ENCODE assay signal across 38 cellular contexts in genomic region chr2:111689174-111689573, GRCh38.
"Had no signal": no experiment of that assay in that cellular context is flagged by ENCODE, and none has a peak within 500 bp of the region (broad histone marks: within the 10 kb centered on the region; RNA-seq: fewer than 3 reads in every experiment).

No MANE protein-coding gene starts in this region.

- ATAC-seq: activated CD8-positive, alpha-beta T cell treated with anti-CD3 and anti-CD28 coated beads for 36 hours; activated naive CD4-positive, alpha-beta T cell treated with anti-CD3 and anti-CD28 coated beads, Interleukin-2, amount 50 U/mL, for 72 hours; activated T-cell treated with anti-CD3 and anti-CD28 coated beads, Interleukin-2, amount 50 U/mL, for 4 hours; activated T-cell treated with anti-CD3 and anti-CD28 coated beads, Interleukin-2, amount 50 U/mL, for 72 hours; activated T-helper 17 cell treated with anti-CD3 and anti-CD28 coated beads, Interleukin-2, amount 50 U/mL, for 72 hours; body of pancreas had no signal

- FAIRE-seq: astrocyte, bronchial epithelial cell, TTC549 had no signal

- H3K36me3 ChIP-seq: adrenal gland, cardiac muscle cell had no signal

- H3K4me1 Mint-ChIP-seq: activated B cell treated with CpG ODN at 0.5 μM for 24 hours; activated naive CD8-positive, alpha-beta T cell treated with anti-CD3 and anti-CD28 coated beads for 36 hours; activated T-helper 17 cell treated with anti-CD3 and anti-CD28 coated beads, Interleukin-2, amount 50 U/mL, for 72 hours; central memory CD8-positive, alpha-beta T cell had no signal

- DNase-seq: activated B cell treated with CpG ODN at 0.5 μM for 24 hours; activated CD4-positive, alpha-beta memory T cell treated with anti-CD3 and anti-CD28 coated beads for 36 hours; activated CD4-positive, alpha-beta T cell treated with anti-CD3 and anti-CD28 coated beads for 4 hours; activated CD4-positive, alpha-beta T cell treated with anti-CD3 and anti-CD28 coated beads, Interleukin-2, amount 10 ng/mL, durations not matched to agents 24 days and 14 days; activated CD4-positive, alpha-beta T cell treated with anti-CD3 and anti-CD28 coated beads, Interleukin-2, amount 50 U/mL, for 1 hour; activated CD4-positive, alpha-beta T cell treated with anti-CD3 and anti-CD28 coated beads, Interleukin-2, amount 50 U/mL, for 4 hours; activated CD8-positive, alpha-beta memory T cell treated with anti-CD3 and anti-CD28 coated beads, Interleukin-2, amount 50 U/mL, for 4 hours; activated CD8-positive, alpha-beta T cell treated with anti-CD3 and anti-CD28 coated beads for 36 hours; activated effector memory CD4-positive, alpha-beta T cell treated with anti-CD3 and anti-CD28 coated beads, Interleukin-2, amount 50 U/mL, for 16 hours; activated gamma-delta T cell treated with Interleukin-2 at 50 U/mL for 16 hours; activated naive CD4-positive, alpha-beta T cell; activated naive CD4-positive, alpha-beta T cell treated with anti-CD3 and anti-CD28 coated beads for 36 hours; activated naive CD4-positive, alpha-beta T cell treated with anti-CD3 and anti-CD28 coated beads, Interleukin-2, amount 50 U/mL, for 16 hours; activated naive CD8-positive, alpha-beta T cell treated with anti-CD3 and anti-CD28 coated beads for 36 hours; activated T-cell treated with anti-CD3 and anti-CD28 coated beads for 4 hours; activated T-cell treated with anti-CD3 and anti-CD28 coated beads, Interleukin-2, amount 50 U/mL, for 1 hour; activated T-cell treated with anti-CD3 and anti-CD28 coated beads, Interleukin-2, amount 50 U/mL, for 4 hours; activated T-cell treated with anti-CD3 and anti-CD28 coated beads, Interleukin-2, amount 50 U/mL, for 72 hours; adrenal gland; amniotic stem cell; aorta; body of pancreas; caudate nucleus; cerebellar nuclear complex; T-helper 1 cell; T-helper 2 cell; T-helper 9 cell had no signal

- H3K27me3 ChIP-seq: adrenal gland, body of pancreas, cardiac muscle cell had no signal

- H3K36me3 Mint-ChIP-seq: activated CD4-positive, alpha-beta memory T cell treated with anti-CD3 and anti-CD28 coated beads for 36 hours; activated naive CD4-positive, alpha-beta T cell treated with anti-CD3 and anti-CD28 coated beads, Interleukin-2, amount 50 U/mL, for 72 hours had no signal

- H3K27ac ChIP-seq: adrenal gland, body of pancreas, cardiac muscle cell, VCaP had no signal

- H3K27me3 Mint-ChIP-seq: activated B cell treated with CpG ODN at 0.5 μM for 24 hours; activated naive CD8-positive, alpha-beta T cell treated with anti-CD3 and anti-CD28 coated beads for 36 hours; central memory CD8-positive, alpha-beta T cell had no signal

- H3K4me3 ChIP-seq: adrenal gland, body of pancreas, cardiac muscle cell had no signal

- H3K27ac Mint-ChIP-seq: activated B cell treated with CpG ODN at 0.5 μM for 24 hours; activated CD4-positive, alpha-beta memory T cell treated with anti-CD3 and anti-CD28 coated beads for 36 hours; activated CD4-positive, alpha-beta T cell treated with anti-CD3 and anti-CD28 coated beads, Interleukin-2, amount 10 ng/mL, durations not matched to agents 24 days and 14 days; activated CD8-positive, alpha-beta T cell treated with anti-CD3 and anti-CD28 coated beads for 36 hours; activated naive CD4-positive, alpha-beta T cell treated with anti-CD3 and anti-CD28 coated beads for 36 hours; activated naive CD4-positive, alpha-beta T cell treated with anti-CD3 and anti-CD28 coated beads, Interleukin-2, amount 50 U/mL, for 72 hours; activated naive CD8-positive, alpha-beta T cell treated with anti-CD3 and anti-CD28 coated beads for 36 hours; activated T-cell treated with anti-CD3 and anti-CD28 coated beads, Interleukin-2, amount 50 U/mL, for 72 hours; activated T-helper 1 cell treated with anti-CD3 and anti-CD28 coated beads, Interleukin-12 subunit alpha, Interleukin-12 subunit beta, Interleukin-2, Interleukin-4 antibody, amounts not matched to agents 30 ng/mL and 10 ng/mL and 1 ng/mL, durations not matched to agents 14 hours and 24 hours and 36 hours; activated T-helper 17 cell treated with anti-CD3 and anti-CD28 coated beads, Interleukin-2, amount 50 U/mL, for 72 hours; T-helper 1 cell treated with Interleukin-12 subunit alpha and Interleukin-12 subunit beta and Interleukin-4 antibody, amounts not matched to agents 30 μg/mL and 1 μg/mL, for 36 hours; T-helper 2 cell treated with Interferon-gamma antibody and Interleukin-4, amounts not matched to agents 5 μg/mL and 100 μg/mL, for 36 hours had no signal

- H3K9me3 Mint-ChIP-seq: activated B cell treated with CpG ODN at 0.5 μM for 24 hours; activated CD4-positive, alpha-beta memory T cell treated with anti-CD3 and anti-CD28 coated beads for 36 hours; activated CD4-positive, alpha-beta T cell treated with anti-CD3 and anti-CD28 coated beads, Interleukin-2, amount 10 ng/mL, durations not matched to agents 24 days and 14 days; activated CD8-positive, alpha-beta T cell treated with anti-CD3 and anti-CD28 coated beads for 36 hours; activated naive CD4-positive, alpha-beta T cell treated with anti-CD3 and anti-CD28 coated beads for 36 hours; activated naive CD8-positive, alpha-beta T cell treated with anti-CD3 and anti-CD28 coated beads for 36 hours; activated T-cell treated with anti-CD3 and anti-CD28 coated beads, Interleukin-2, amount 50 U/mL, for 4 hours; activated T-cell treated with anti-CD3 and anti-CD28 coated beads, Interleukin-2, amount 50 U/mL, for 72 hours; activated T-helper 1 cell treated with anti-CD3 and anti-CD28 coated beads, Interleukin-12 subunit alpha, Interleukin-12 subunit beta, Interleukin-2, Interleukin-4 antibody, amounts not matched to agents 30 ng/mL and 10 ng/mL and 1 ng/mL, durations not matched to agents 14 hours and 24 hours and 36 hours; central memory CD8-positive, alpha-beta T cell; T-helper 2 cell treated with Interferon-gamma antibody and Interleukin-4, amounts not matched to agents 5 μg/mL and 100 μg/mL, for 36 hours had no signal

- H3K4me1 ChIP-seq: adrenal gland, body of pancreas had no signal

- H3K4me3 Mint-ChIP-seq: activated B cell treated with CpG ODN at 0.5 μM for 24 hours; activated CD4-positive, alpha-beta memory T cell treated with anti-CD3 and anti-CD28 coated beads for 36 hours; activated CD4-positive, alpha-beta T cell treated with anti-CD3 and anti-CD28 coated beads, Interleukin-2, amount 10 ng/mL, durations not matched to agents 24 days and 14 days; activated CD8-positive, alpha-beta T cell treated with anti-CD3 and anti-CD28 coated beads for 36 hours; activated naive CD4-positive, alpha-beta T cell treated with anti-CD3 and anti-CD28 coated beads for 36 hours; activated naive CD8-positive, alpha-beta T cell treated with anti-CD3 and anti-CD28 coated beads for 36 hours; activated T-cell treated with anti-CD3 and anti-CD28 coated beads, Interleukin-2, amount 50 U/mL, for 4 hours; activated T-cell treated with anti-CD3 and anti-CD28 coated beads, Interleukin-2, amount 50 U/mL, for 72 hours; activated T-helper 1 cell treated with anti-CD3 and anti-CD28 coated beads, Interleukin-12 subunit alpha, Interleukin-12 subunit beta, Interleukin-2, Interleukin-4 antibody, amounts not matched to agents 30 ng/mL and 10 ng/mL and 1 ng/mL, durations not matched to agents 14 hours and 24 hours and 36 hours; activated T-helper 17 cell treated with anti-CD3 and anti-CD28 coated beads, Interleukin-2, amount 50 U/mL, for 72 hours; central memory CD8-positive, alpha-beta T cell; T-helper 1 cell treated with Interleukin-12 subunit alpha and Interleukin-12 subunit beta and Interleukin-4 antibody, amounts not matched to agents 30 μg/mL and 1 μg/mL, for 36 hours; T-helper 2 cell treated with Interferon-gamma antibody and Interleukin-4, amounts not matched to agents 5 μg/mL and 100 μg/mL, for 36 hours had no signal

- H3K9me3 ChIP-seq: adrenal gland, body of pancreas had no signal
